In genomic region chr20:35091808-35092523, GRCh38 we compare ENCODE assay signal across 8 cellular contexts. TPM values are rescaled to one million over a fixed set of nuclear protein-coding genes. Genes with fewer than 3 reads are reported as not detected.
DNase-seq lines count a peak whose midpoint lies in the region; ATAC-seq and TF ChIP-seq lines count a peak whose summit lies in the region.

No MANE protein-coding gene starts in this region.

- TF ChIP-seq EP300 in ovary (IDR thresholded peaks at IDR 0.05): no peak

- no peak for TF ChIP-seq POLR2A in ovary (IDR thresholded peaks at IDR 0.05)

- TF ChIP-seq CTCF in AG10803 (conservative IDR thresholded peaks at IDR 0.05; ENCODE audit: low read length) (no peak), WTC11 (IDR thresholded peaks at IDR 0.05) (no peak), fibroblast of the aortic adventitia (IDR thresholded peaks at IDR 0.05; ENCODE audit: insufficient read depth, low read length) (no peak), ovary (IDR thresholded peaks at IDR 0.05) (no peak)

- H3K27ac Mint-ChIP-seq in WTC11: peak overlapping the region; percentile 86

- ATAC-seq in GM18909 (IDR thresholded peaks at IDR 0.05; ENCODE audit: poor library complexity, unreplicated experiment) (peak; percentile 29), HG03432 (IDR thresholded peaks at IDR 0.05; ENCODE audit: unreplicated experiment) (peak; percentile 29), WTC11 (no peak; the same call in 1 of the 2 replicates)

- H3K4me1 Mint-ChIP-seq in WTC11: peaks cover 31% of the 10 kb centered on the region

- CTCF ChIA-PET in WTC11 (lab: Charles Lee): interaction anchor here (0.6 to 1.4 kb wide), 15 partner anchors 12 to 363 kb away, joined by 3 to 4 read pairs (median 3); partner anchors contain the start of gene EDEM2

- H3K27me3 ChIP-seq in ovary: no peaks in the 10 kb centered on the region

- peaks cover 8% of the 10 kb centered on the region; the same call in 1 of the 2 replicates for H3K27me3 Mint-ChIP-seq in WTC11 (ENCODE audit: low read depth)

- intact Hi-C loops in ovary (cut with DNase I): loop anchor here in 3 of 4 donors (2.0 to 10.0 kb wide), 4 partner anchors 113 to 257 kb away; partner anchors contain the start of genes GGT7 (in 2 of the 3) and ACSS2 (in 1 of the 3)

- H3K4me1 ChIP-seq in ovary (ENCODE audit: insufficient read depth): peaks cover 8% of the 10 kb centered on the region

- DNase-seq in AG10803 (ENCODE audit: low read depth): peak; percentile 18
- no peak for DNase-seq in WTC11 (ENCODE audit: low spot score)
- DNase-seq in fibroblast of the aortic adventitia (ENCODE audit: low read depth): peak; percentile 33
- DNase-seq in ovary: no peak
- DNase-seq in SKM-1 treated with dmso at 0.1 percent for 144 hours (lab: John Stamatoyannopoulos, UW; ENCODE audit: unreplicated experiment): no peak
- no peak for DNase-seq in NCI-H510A (lab: John Stamatoyannopoulos, UW)

- H3K36me3 ChIP-seq in ovary: no peaks in the 10 kb centered on the region

- H3K4me3 Mint-ChIP-seq in WTC11: peak overlapping the region; percentile 89

- H3K4me3 ChIP-seq in AG10803 (ENCODE audit: low read length) (peak overlapping the region; percentile 91), fibroblast of the aortic adventitia (ENCODE audit: low read depth, low read length) (peak overlapping the region; percentile 94), ovary (peak overlapping the region; percentile 99)

- 0 to 1% (median 0%) methylated on average over 26 to 28 of the region's 28 CpGs for WGBS in ovary, 3 donors

- no peaks in the 10 kb centered on the region for H3K9me3 ChIP-seq in ovary

- POLR2A ChIA-PET in WTC11 (lab: Charles Lee): interaction anchor here (0.6 to 1.1 kb wide), 3 partner anchors 40 to 178 kb away, joined by 3 to 11 read pairs (median 4); partner anchors contain the start of gene EDEM2

- H3K27ac ChIP-seq in ovary: peak overlapping the region; percentile 77 to 87

- H3K36me3 Mint-ChIP-seq in WTC11: peaks cover 8% of the 10 kb centered on the region

- H3K9me3 Mint-ChIP-seq in WTC11: no peaks in the 10 kb centered on the region

TF ChIP-seq in WTC11, 78 proteins besides CTCF, POLR2A, EP300 and RAD21:
- TF ChIP-seq E2F1 (CRISPR knock-in tag; IDR thresholded peaks at IDR 0.05) (no peak), ZNF121 (CRISPR knock-in tag; IDR thresholded peaks at IDR 0.05) (peak; percentile 98), JUN (CRISPR knock-in tag; IDR thresholded peaks at IDR 0.05) (no peak), ZSCAN18 (CRISPR knock-in tag; IDR thresholded peaks at IDR 0.05) (no peak), PREB (CRISPR knock-in tag; IDR thresholded peaks at IDR 0.05; ENCODE audit: borderline replicate concordance) (0 out of 2 replicates have a peak, but pooled peaks have one; percentile 28), SOX15 (CRISPR knock-in tag; IDR thresholded peaks at IDR 0.05) (no peak), FOXP1 (CRISPR knock-in tag; IDR thresholded peaks at IDR 0.05; ENCODE audit: borderline replicate concordance) (no peak), HMGA2 (CRISPR knock-in tag; IDR thresholded peaks at IDR 0.05) (no peak), ZNF219 (CRISPR knock-in tag; IDR thresholded peaks at IDR 0.05; ENCODE audit: borderline replicate concordance) (no peak), ZNF138 (CRISPR knock-in tag; conservative IDR thresholded peaks at IDR 0.05) (no peak), JAZF1 (CRISPR knock-in tag; IDR thresholded peaks at IDR 0.05) (no peak), NR3C1 (CRISPR knock-in tag; conservative IDR thresholded peaks at IDR 0.05; ENCODE audit: low read depth) (no peak)
TF ChIP-seq in WTC11: peak in this region for 2.

RNA-seq across cellular contexts. Expression of gene TRPC4AP, which starts 0.6 kb away (rescaled TPM):
- total RNA-seq in WTC11 (2021): 62.7 to 73.8 TPM (median 68.0 TPM) in 3 replicates
- total RNA-seq in fibroblast of the aortic adventitia (ENCODE audit: low replicate concordance): 53.0 and 91.7 TPM in 2 replicates
- 10 to 100 TPM; 32.9 to 41.5 (median 40.7) TPM for total RNA-seq in ovary
- polyA plus RNA-seq in ovary: 10 to 100 TPM; 30.5 to 51.8 TPM

RNA-seq across cellular contexts. Expression of gene EDEM2, which starts 55.2 kb away (rescaled TPM):
- total RNA-seq in WTC11 (2021) (22.7 to 24.2 TPM (median 24.0 TPM) in 3 replicates), fibroblast of the aortic adventitia (ENCODE audit: low replicate concordance) (16.7 and 34.1 TPM in 2 replicates), ovary (10 to 100 TPM in 5 of 7 donors, 1 to 10 TPM in 2; 6.4 to 14.9 (median 13.4) TPM)
- 10 to 100 TPM; 10.3 to 19.4 TPM for polyA plus RNA-seq in ovary

Comparison
In these comparisons a context has a peak if more than half of its experiments do, and no peak if none do; other contexts are left out.
1. DNase-seq: peak in AG10803 (single experiment) and fibroblast of the aortic adventitia (single experiment); none in WTC11 (single experiment), ovary (0 of 5), SKM-1 treated with dmso at 0.1 percent for 144 hours (single experiment) and NCI-H510A (single experiment).
2. Peak in every context shown above with its lines, with median percentiles within 50 percentile points of each other: H3K4me3 ChIP-seq.